8 cellular contexts compared by ENCODE assay signal in the genomic region with DNA sequence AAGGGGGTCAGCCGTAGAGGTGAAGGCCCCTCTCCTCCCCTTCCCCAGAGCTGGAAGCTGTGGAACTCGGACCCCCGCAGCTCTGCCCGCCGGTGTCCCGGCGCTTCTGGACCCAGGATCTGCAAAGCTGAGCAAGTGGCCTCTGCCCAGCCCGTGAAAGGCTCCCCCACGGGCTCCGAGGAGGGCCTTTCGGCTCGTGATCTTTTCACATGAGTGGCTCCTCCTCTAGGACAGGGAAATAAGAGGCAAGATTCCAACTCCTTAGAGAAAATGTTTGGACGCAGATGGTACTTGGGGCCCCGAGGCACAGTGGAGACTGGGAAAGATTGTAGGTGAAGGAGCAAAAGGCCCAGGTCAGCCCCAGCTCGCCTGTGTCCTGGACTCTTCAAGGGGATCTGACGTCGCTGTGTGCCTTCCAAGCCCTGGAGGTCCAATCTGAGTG. TPM values are rescaled to one million over a fixed set of nuclear protein-coding genes. Genes with fewer than 3 reads are reported as not detected.
DNase-seq lines count a peak whose midpoint lies in the region; ATAC-seq, FAIRE-seq and TF ChIP-seq lines count a peak whose summit lies in the region.

No MANE protein-coding gene starts in this region.

- intact Hi-C loops in ascending aorta (cut with DNase I): loop anchor here (2.0 kb wide), 2 partner anchors 21 to 49 kb away; a partner anchor contains a TSS

- H3K4me3 ChIP-seq in DOHH2 (ENCODE audit: low read length) (peak overlapping the region; percentile 41; the same call in 1 of the 2 replicates), ascending aorta (peak overlapping the region; percentile 53 to 66), iPS DF 6.9 (ENCODE audit: low read length) (peak overlapping the region; percentile 16; the same call in 1 of the 2 replicates)

- H3F3A ChIP-seq in DOHH2 (ENCODE audit: control insufficient read depth, insufficient read depth): no peaks in the 10 kb centered on the region

- H3K27me3 ChIP-seq in DOHH2 (ENCODE audit: control insufficient read depth, low read length) (no peaks in the 10 kb centered on the region), ascending aorta (no peaks in the 10 kb centered on the region), iPS DF 6.9 (ENCODE audit: control insufficient read depth, insufficient read depth, low read length) (no peaks in the 10 kb centered on the region)

- ATAC-seq in HG02938 (IDR thresholded peaks at IDR 0.05; ENCODE audit: unreplicated experiment): no peak

- DNase-seq in ascending aorta (ENCODE audit: low spot score in 2 of 2): peak in 1 of 2 donors; percentile 74
- DNase-seq in iPS DF 6.9 (ENCODE audit: low read depth, low spot score): no peak
- DNase-seq in retina: peak; percentile 74
- DNase-seq in mesenteric fat pad (ENCODE audit: low spot score): no peak
- no peak for DNase-seq in NCI-H187 treated with DMSO at 0.1 percent for 48 hours (lab: John Stamatoyannopoulos, UW)
- DNase-seq in HTR-8/SVneo (ENCODE audit: insufficient read length, low spot score): no peak

- no peak for FAIRE-seq in HTR-8/SVneo (lab: Jason Lieb, UNC)

- no peak for TF ChIP-seq CTCF in DOHH2 (IDR thresholded peaks at IDR 0.05; ENCODE audit: low read depth, low read length, poor library complexity, severe bottlenecking)
- TF ChIP-seq CTCF in ascending aorta (IDR thresholded peaks at IDR 0.05): no peak

- no peaks in the 10 kb centered on the region for H3K36me3 ChIP-seq in DOHH2 (ENCODE audit: control insufficient read depth, low read length)
- H3K36me3 ChIP-seq in ascending aorta: no peaks in the 10 kb centered on the region
- H3K36me3 ChIP-seq in iPS DF 6.9 (ENCODE audit: control insufficient read depth, insufficient read depth, low read length): no peaks in the 10 kb centered on the region

- H3K9me3 ChIP-seq in DOHH2 (ENCODE audit: control insufficient read depth, insufficient read depth, low read length) (no peaks in the 10 kb centered on the region), ascending aorta (no peaks in the 10 kb centered on the region), iPS DF 6.9 (ENCODE audit: control insufficient read depth, insufficient read depth, low read length) (no peaks in the 10 kb centered on the region)

- H3K4me2 ChIP-seq in DOHH2 (ENCODE audit: low read length): peak overlapping the region; percentile 48

- no peaks in the 10 kb centered on the region for H4K20me1 ChIP-seq in DOHH2 (ENCODE audit: control insufficient read depth, insufficient read depth, low read depth, low read length)

- H3K4me1 ChIP-seq in DOHH2 (ENCODE audit: control insufficient read depth, low read length) (no peaks in the 10 kb centered on the region), ascending aorta (peaks cover 3 to 36% of the 10 kb centered on the region in 2 donors), iPS DF 6.9 (ENCODE audit: control insufficient read depth, insufficient read depth, low read length) (peaks cover 7% of the 10 kb centered on the region; the same call in 1 of the 2 replicates)

- H3K27ac ChIP-seq in DOHH2 (ENCODE audit: low read depth, low read length): no peak overlapping the region
- H3K27ac ChIP-seq in ascending aorta: peak overlapping the region; percentile 94 to 96
- no peak overlapping the region for H3K27ac ChIP-seq in iPS DF 6.9 (ENCODE audit: low read length)

- no peaks in the 10 kb centered on the region for H3K9me2 ChIP-seq in DOHH2 (replicated peaks; ENCODE audit: control insufficient read depth, low read length)

- no peaks in the 10 kb centered on the region for H3K79me2 ChIP-seq in DOHH2 (ENCODE audit: control insufficient read depth, low read length)

- WGBS in iPS DF 6.9 (ENCODE audit: insufficient coverage, insufficient read length): no CpG with 5 or more reads among the region's 17 CpGs

RNA-seq across cellular contexts. Expression of a gene that starts 48.2 kb away (rescaled TPM):
- total RNA-seq in ascending aorta: 58.0 TPM
- total RNA-seq in mesenteric fat pad: 72.3 TPM

Comparison
In these comparisons a context has a peak if more than half of its experiments do, and no peak if none do; other contexts are left out.
1. H3K27ac ChIP-seq: peak in ascending aorta (2 of 2); none in DOHH2 (single experiment) and iPS DF 6.9 (single experiment).
2. Peak in every context shown above with its lines, with median percentiles within 50 percentile points of each other: H3K4me3 ChIP-seq.